9 cellular contexts compared by ENCODE assay signal in the genomic region with DNA sequence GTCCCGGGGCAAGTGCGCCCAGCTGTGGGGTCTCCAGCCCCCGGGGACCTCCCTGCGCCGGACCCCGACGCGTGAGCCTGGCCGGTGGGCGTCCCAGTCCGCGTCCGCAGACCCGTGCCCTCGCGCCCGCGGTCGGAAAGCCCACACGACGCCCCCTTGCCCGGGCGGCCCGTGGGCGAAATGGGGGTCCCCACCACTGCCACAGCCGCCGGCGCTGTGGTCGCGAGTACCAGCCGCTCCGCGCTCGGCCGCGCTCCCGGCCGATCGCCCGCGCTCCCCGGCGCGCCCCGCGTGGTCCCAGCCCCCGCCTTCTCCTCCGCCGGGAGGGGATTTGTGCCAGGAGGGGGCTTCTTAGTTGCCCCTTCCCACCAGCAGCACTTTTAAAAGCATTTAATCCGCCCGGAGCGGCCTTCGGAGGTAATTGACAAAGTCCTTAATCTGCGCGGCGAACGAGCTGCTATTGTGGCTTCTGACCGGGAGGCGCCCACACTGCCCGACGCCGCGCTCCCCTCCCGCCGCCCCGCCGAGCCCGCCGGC. TPM values are rescaled to one million over a fixed set of nuclear protein-coding genes. Genes with fewer than 3 reads are reported as not detected.
DNase-seq lines count a peak whose midpoint lies in the region; ATAC-seq and TF ChIP-seq lines count a peak whose summit lies in the region.
"Had no signal": no experiment of that assay in that cellular context is flagged by ENCODE, and none has a peak within 500 bp of the region (broad histone marks: within the 10 kb centered on the region; RNA-seq: fewer than 3 reads in every experiment).

No MANE protein-coding gene starts in this region.

- peaks cover 88% of the 10 kb centered on the region for H3K27me3 Mint-ChIP-seq in nephron (ENCODE audit: low read depth)

- no peak overlapping the region for H3K23ac ChIP-seq in IMR-90 (ENCODE audit: low read depth, low read length)

- H3K9ac ChIP-seq in IMR-90 (ENCODE audit: low read depth, low read length) (no peak overlapping the region), duodenal mucosa (ENCODE audit: low read depth in 1 of 2, low read length in 2 of 2) (no peak overlapping the region)

- in situ Hi-C loops in IMR-90 (cut with MboI; ENCODE audit: low sequenced_read_pairs): no loop called here
- in situ Hi-C loops in ACHN (cut with HindIII; ENCODE audit: low pct_ligation_motif_present, low pct_unique_long_range_greater_than_20kb, low sequenced_read_pairs): no loop called here

- no peak overlapping the region for H2AK5ac ChIP-seq in IMR-90 (ENCODE audit: low read depth, low read length)

- peak overlapping the region; percentile 89 for H2AFZ ChIP-seq in IMR-90 (replicated peaks; ENCODE audit: low read length, poor library complexity)

- intact Hi-C loops in IMR-90 (cut with micrococcal nuclease): loop anchor here (5.0 kb wide), 3 partner anchors 47 to 237 kb away; no protein-coding TSS in a partner anchor

- H3K36me3 Mint-ChIP-seq in nephron (ENCODE audit: low read depth): no peaks in the 10 kb centered on the region
- no peaks in the 10 kb centered on the region for H3K36me3 Mint-ChIP-seq in activated naive CD4-positive, alpha-beta T cell treated with anti-CD3 and anti-CD28 coated beads, Interleukin-2, amount 50 U/mL, for 72 hours

- no peak overlapping the region for H3K18ac ChIP-seq in IMR-90 (ENCODE audit: low read depth, low read length)

- peaks cover 16% of the 10 kb centered on the region for H3K4me1 Mint-ChIP-seq in nephron

- TF ChIP-seq CTCF in BJ (IDR thresholded peaks at IDR 0.05; ENCODE audit: insufficient read depth, low read depth, low read length) (no peak), IMR-90 (conservative IDR thresholded peaks at IDR 0.05; ENCODE audit: low read depth, low read length) (no peak), nephron (IDR thresholded peaks at IDR 0.05; ENCODE audit: unreplicated experiment in 3 of 3) (no peak)

- H3K27me3 ChIP-seq in BJ (ENCODE audit: control insufficient read depth, insufficient read depth, low read length): peaks cover 16% of the 10 kb centered on the region
- peaks cover 35% of the 10 kb centered on the region for H3K27me3 ChIP-seq in IMR-90 (ENCODE audit: control insufficient read depth, insufficient read depth, low read length)
- H3K27me3 ChIP-seq in duodenal mucosa (ENCODE audit: control insufficient read depth in 1 of 2, insufficient read depth in 2 of 2, low read length in 2 of 2): peaks cover 42 to 51% of the 10 kb centered on the region in 2 donors

- WGBS in IMR-90 (ENCODE audit: extremely low coverage in 2 of 2, insufficient read length in 1 of 2), 2 experiments: 1% methylated on average over 28 of the region's 69 CpGs; no CpG with 5 or more reads in 1 of the 2 experiments

- H2BK20ac ChIP-seq in IMR-90 (ENCODE audit: low read depth, low read length): no peak overlapping the region

- no peak overlapping the region for H2BK15ac ChIP-seq in IMR-90 (ENCODE audit: low read depth, low read length)

- CTCF ChIA-PET in BJ (lab: Yijun Ruan, JAX): interaction anchor here (0.5 to 1.4 kb wide), 3 partner anchors 12 to 165 kb away, joined by 3 to 6 read pairs (median 4); no protein-coding TSS in a partner anchor
- CTCF ChIA-PET in IMR-90 (lab: Yijun Ruan, JAX): no interaction called here

- H3K56ac ChIP-seq in IMR-90 (ENCODE audit: extremely low read depth, insufficient read depth, low read length): no peak overlapping the region

- H3K4me1 ChIP-seq in IMR-90 (ENCODE audit: control insufficient read depth, insufficient read depth, low read length): peaks cover 16% of the 10 kb centered on the region
- peaks cover 18 to 22% of the 10 kb centered on the region in 2 donors for H3K4me1 ChIP-seq in duodenal mucosa (ENCODE audit: control insufficient read depth in 1 of 2, insufficient read depth in 2 of 2, low read length in 2 of 2)

- 0 out of 4 replicates have a peak, but pooled peaks cover 0 to 3% of the 10 kb centered on the region in 2 experiments for H3K79me1 ChIP-seq in IMR-90 (ENCODE audit: low read depth in 1 of 2, low read length in 2 of 2)

- H4K8ac ChIP-seq in IMR-90 (ENCODE audit: low read depth in 2 of 2, low read length in 2 of 2): no peak overlapping the region

- no peak overlapping the region for H4K5ac ChIP-seq in IMR-90 (ENCODE audit: low read depth, low read length)

- no peak for DNase-seq in BJ (ENCODE audit: low read depth)
- peak; percentile 11 for DNase-seq in IMR-90
- DNase-seq in SIG-M5 (lab: John Stamatoyannopoulos, UW): no peak
- DNase-seq in ACHN: no peak
- DNase-seq in NCI-H2171 treated with DMSO at 0.1 percent for 48 hours (lab: John Stamatoyannopoulos, UW): no peak
- no peak for DNase-seq in activated naive CD4-positive, alpha-beta T cell treated with anti-CD3 and anti-CD28 coated beads, Interleukin-2, amount 50 U/mL, for 72 hours (ENCODE audit: low spot score in 2 of 2)

- no peak overlapping the region for H3K27ac Mint-ChIP-seq in nephron
- H3K27ac Mint-ChIP-seq in activated naive CD4-positive, alpha-beta T cell treated with anti-CD3 and anti-CD28 coated beads, Interleukin-2, amount 50 U/mL, for 72 hours: no peak overlapping the region

- no peak for ATAC-seq in IMR-90 (ENCODE audit: low read depth)
- no peak for ATAC-seq in activated naive CD4-positive, alpha-beta T cell treated with anti-CD3 and anti-CD28 coated beads, Interleukin-2, amount 50 U/mL, for 72 hours

- TF ChIP-seq RAD21 in IMR-90 (IDR thresholded peaks at IDR 0.05; ENCODE audit: low read length): no peak

- H2BK120ac ChIP-seq in IMR-90 (ENCODE audit: low read depth, low read length): no peak overlapping the region

- no TSS peak for BruUV-seq in IMR-90 (replicated peaks; lab: Mats Ljungman, UMichigan)

- no peaks in the 10 kb centered on the region for H3K9me3 Mint-ChIP-seq in nephron
- H3K9me3 Mint-ChIP-seq in activated naive CD4-positive, alpha-beta T cell treated with anti-CD3 and anti-CD28 coated beads, Interleukin-2, amount 50 U/mL, for 72 hours: no peaks in the 10 kb centered on the region

- H3K9me3 ChIP-seq in IMR-90 (ENCODE audit: control insufficient read depth, insufficient read depth, low read length) (no peaks in the 10 kb centered on the region), duodenal mucosa (ENCODE audit: control insufficient read depth in 1 of 2, low read length in 2 of 2) (no peaks in the 10 kb centered on the region)

- H3K4me3 ChIP-seq in BJ (ENCODE audit: low read depth, low read length) (peak overlapping the region; percentile 45), IMR-90 (ENCODE audit: insufficient read depth, low read depth, low read length) (peak overlapping the region; percentile 86), duodenal mucosa (ENCODE audit: low read depth in 1 of 2, low read length in 2 of 2) (peak overlapping the region; percentile 29 to 54)

- H3K14ac ChIP-seq in IMR-90 (replicated peaks; ENCODE audit: low read depth, low read length): no peak overlapping the region

- no peak for TF ChIP-seq POLR2A in IMR-90 (IDR thresholded peaks at IDR 0.05; ENCODE audit: low read depth, low read length)

- POLR2A ChIA-PET in BJ (lab: Charles Lee): no interaction called here
- POLR2A ChIA-PET in IMR-90 (lab: Charles Lee; ENCODE audit: unreplicated experiment): no interaction called here

- H3K4me2 ChIP-seq in IMR-90 (ENCODE audit: low read depth, low read length): peak overlapping the region; percentile 75

- H2BK5ac ChIP-seq in IMR-90 (ENCODE audit: low read depth, low read length, poor library complexity, severe bottlenecking): no peak overlapping the region

- peaks cover 7% of the 10 kb centered on the region; the same call in 1 of the 2 replicates for H3K9me1 ChIP-seq in IMR-90 (ENCODE audit: insufficient read depth, low read length)

- no peak overlapping the region for H2AK9ac ChIP-seq in IMR-90 (replicated peaks; ENCODE audit: low read depth, low read length, poor library complexity)

- H3K4me3 Mint-ChIP-seq in nephron: peak overlapping the region in 2 of 3 experiments; percentile 60 to 61

- H3K27ac ChIP-seq in IMR-90 (ENCODE audit: insufficient read depth, low read length) (no peak overlapping the region), duodenal mucosa (ENCODE audit: low read depth, low read length) (no peak overlapping the region)

- dilution Hi-C loops in IMR-90 (cut with HindIII; ENCODE audit: low sequenced_read_pairs, unreplicated experiment): no loop called here

- no peak overlapping the region for H3K4ac ChIP-seq in IMR-90 (ENCODE audit: low read depth, low read length)

- H4K91ac ChIP-seq in IMR-90 (ENCODE audit: insufficient read depth, low read depth, low read length): no peak overlapping the region

- peaks cover 6% of the 10 kb centered on the region; the same call in 1 of the 2 replicates for H4K20me1 ChIP-seq in IMR-90 (ENCODE audit: insufficient read depth, low read length)

- H3K36me3 ChIP-seq in BJ (ENCODE audit: control insufficient read depth, insufficient read depth, low read length): no peaks in the 10 kb centered on the region
- H3K36me3 ChIP-seq in IMR-90 (ENCODE audit: control insufficient read depth, insufficient read depth, low read length): no peaks in the 10 kb centered on the region
- H3K36me3 ChIP-seq in duodenal mucosa (ENCODE audit: control insufficient read depth in 1 of 2, insufficient read depth in 2 of 2, low read length in 2 of 2): no peaks in the 10 kb centered on the region

TF ChIP-seq in IMR-90, 13 proteins besides CTCF, POLR2A, EP300 and RAD21 (continues in another document):
- no peak for TF ChIP-seq RCOR1 (IDR thresholded peaks at IDR 0.05; ENCODE audit: insufficient replicate concordance, low read length)
- TF ChIP-seq, protein P1, sequence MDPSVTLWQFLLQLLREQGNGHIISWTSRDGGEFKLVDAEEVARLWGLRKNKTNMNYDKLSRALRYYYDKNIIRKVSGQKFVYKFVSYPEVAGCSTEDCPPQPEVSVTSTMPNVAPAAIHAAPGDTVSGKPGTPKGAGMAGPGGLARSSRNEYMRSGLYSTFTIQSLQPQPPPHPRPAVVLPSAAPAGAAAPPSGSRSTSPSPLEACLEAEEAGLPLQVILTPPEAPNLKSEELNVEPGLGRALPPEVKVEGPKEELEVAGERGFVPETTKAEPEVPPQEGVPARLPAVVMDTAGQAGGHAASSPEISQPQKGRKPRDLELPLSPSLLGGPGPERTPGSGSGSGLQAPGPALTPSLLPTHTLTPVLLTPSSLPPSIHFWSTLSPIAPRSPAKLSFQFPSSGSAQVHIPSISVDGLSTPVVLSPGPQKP (IDR thresholded peaks at IDR 0.05; ENCODE audit: borderline replicate concordance, low read depth, low read length): no peak

RNA-seq across cellular contexts. Expression of a gene that starts 0.4 kb away (rescaled TPM):
- 1.2 and 1.4 TPM in 2 replicates for polyA plus RNA-seq in BJ (2011; rRNA removed)
- 0.51 and 0.66 TPM in 2 replicates for polyA minus RNA-seq in BJ (2011; rRNA and poly(A)+ RNA removed)
- total RNA-seq in IMR-90 (2012; rRNA removed): 1.1 and 2.2 TPM in 2 replicates
- 10.1 and 12.2 TPM in 2 replicates for polyA plus RNA-seq in IMR-90 (2012; rRNA removed)
- 8.8 and 15.2 TPM in 2 replicates for polyA plus RNA-seq in IMR-90 (2012; cell fraction: cytosol; rRNA removed)
- 11.6 and 31.9 TPM in 2 replicates for polyA plus RNA-seq in IMR-90 (2012; cell fraction: nucleus; rRNA removed; ENCODE audit: low replicate concordance)
- total RNA-seq in activated naive CD4-positive, alpha-beta T cell treated with anti-CD3 and anti-CD28 coated beads, Interleukin-2, amount 50 U/mL, for 72 hours: not detected
- total RNA-seq: pulmonary artery endothelial cell had no signal

RNA-seq across cellular contexts. Expression of a gene that starts 42.9 kb away (rescaled TPM):
- polyA plus RNA-seq in BJ (2011; rRNA removed): not detected in 2 replicates
- polyA minus RNA-seq in BJ (2011; rRNA and poly(A)+ RNA removed): not detected in 2 replicates
- total RNA-seq in IMR-90 (2012; rRNA removed): not detected in 2 replicates
- not detected in 2 replicates for polyA plus RNA-seq in IMR-90 (2012; rRNA removed)
- polyA plus RNA-seq in IMR-90 (2012; cell fraction: cytosol; rRNA removed): not detected in 2 replicates
- polyA plus RNA-seq in IMR-90 (2012; cell fraction: nucleus; rRNA removed; ENCODE audit: low replicate concordance): not detected in 2 replicates
- not detected for total RNA-seq in activated naive CD4-positive, alpha-beta T cell treated with anti-CD3 and anti-CD28 coated beads, Interleukin-2, amount 50 U/mL, for 72 hours
- total RNA-seq: pulmonary artery endothelial cell had no signal
